ENCODE assay signal across 8 cellular contexts in the genomic region with DNA sequence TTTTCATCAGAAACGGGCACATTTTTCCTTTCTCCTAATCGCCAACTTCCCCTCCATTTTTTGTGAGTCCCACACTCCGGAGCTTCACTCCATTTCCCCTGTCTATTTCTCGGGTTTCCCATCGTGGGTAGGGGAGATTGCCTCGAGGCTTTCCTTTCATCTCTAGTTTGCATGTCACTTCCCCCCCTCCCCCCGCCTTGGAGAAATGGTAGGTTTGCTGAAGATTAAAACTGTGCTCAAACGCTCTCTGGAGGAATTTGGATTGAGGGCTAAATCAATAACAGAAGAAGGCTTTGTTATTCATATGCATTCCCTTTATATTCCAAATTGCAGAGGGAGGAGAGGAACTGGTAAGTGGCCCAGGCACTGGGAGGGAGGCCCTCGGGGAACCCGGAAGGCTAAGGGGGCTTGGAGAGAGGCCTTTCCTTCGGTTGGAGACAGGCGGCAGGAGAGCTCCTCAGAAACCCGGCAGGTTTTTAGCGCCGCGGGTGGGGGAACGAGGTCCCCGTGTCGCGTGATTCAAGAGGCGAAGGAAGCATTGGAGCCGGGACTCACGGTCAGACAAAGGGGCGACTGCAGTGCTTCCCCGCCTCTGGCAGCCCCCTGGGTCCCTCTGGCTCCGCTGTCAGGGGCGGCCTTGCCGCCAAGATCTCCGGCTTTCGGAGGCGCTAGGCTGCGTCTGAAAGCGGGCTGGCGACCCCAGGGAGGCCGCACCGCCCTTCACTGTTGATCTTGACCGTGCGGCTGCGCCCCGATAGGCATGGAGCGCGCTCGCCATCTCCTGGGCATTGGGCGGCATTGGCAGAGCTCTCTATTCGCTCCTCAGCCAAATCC. TPM values are rescaled to one million over a fixed set of nuclear protein-coding genes. Genes with fewer than 3 reads are reported as not detected.
A peak's percentile ranks its signal among the peaks of the same experiment; 100 is the strongest.
DNase-seq lines count a peak whose midpoint lies in the region; ATAC-seq and TF ChIP-seq lines count a peak whose summit lies in the region.

No MANE protein-coding gene starts in this region.

- 3% methylated on average over 37 of the region's 45 CpGs for WGBS in suprapubic skin

- TF ChIP-seq CTCF in Caco-2 (IDR thresholded peaks at IDR 0.05; ENCODE audit: insufficient read depth in 1 of 2, low read depth in 1 of 2, low read length in 1 of 2, severe bottlenecking in 1 of 2, unreplicated experiment in 1 of 2) (peak; percentile 91 to 93), suprapubic skin (IDR thresholded peaks at IDR 0.05) (peak; percentile 14 to 81)

- peak overlapping the region; percentile 42 for H3K4me3 ChIP-seq in Caco-2 (ENCODE audit: low read depth, low read length)
- peak overlapping the region; percentile 47 for H3K4me3 ChIP-seq in suprapubic skin

- no peaks in the 10 kb centered on the region for H3K36me3 ChIP-seq in Caco-2 (ENCODE audit: control insufficient read depth, insufficient read depth, low read length)
- H3K36me3 ChIP-seq in suprapubic skin = no peaks in the 10 kb centered on the region

- peak overlapping the region; percentile 66 for H3K4me3 Mint-ChIP-seq in Caco-2 (ENCODE audit: unreplicated experiment)
- H3K4me3 Mint-ChIP-seq in natural killer cell treated with Interleukin-12 subunit alpha and Interleukin-12 subunit beta and Interleukin-15 and Interleukin-18, amount 100 ng/mL, for 72 hours = peak overlapping the region; percentile 71

- H3K27ac Mint-ChIP-seq in Caco-2 (ENCODE audit: unreplicated experiment) = no peak overlapping the region
- no peak overlapping the region for H3K27ac Mint-ChIP-seq in natural killer cell treated with Interleukin-12 subunit alpha and Interleukin-12 subunit beta and Interleukin-15 and Interleukin-18, amount 100 ng/mL, for 72 hours

- H3K27me3 Mint-ChIP-seq in Caco-2 (ENCODE audit: insufficient read depth, unreplicated experiment) = peaks cover 38% of the 10 kb centered on the region
- H3K27me3 Mint-ChIP-seq in natural killer cell treated with Interleukin-12 subunit alpha and Interleukin-12 subunit beta and Interleukin-15 and Interleukin-18, amount 100 ng/mL, for 72 hours = peaks cover 50 to 61% of the 10 kb centered on the region in 2 donors

- TF ChIP-seq EP300 in suprapubic skin (IDR thresholded peaks at IDR 0.05) = no peak

- intact Hi-C loops in Caco-2 (cut with micrococcal nuclease; ENCODE audit: unreplicated experiment) = loop anchor here (1.0 to 10.0 kb wide), 6 partner anchors 492 to 1062 kb away; no protein-coding TSS in a partner anchor

- POLR2A ChIA-PET in Caco-2 (lab: Charles Lee) = no interaction called here

- no peaks in the 10 kb centered on the region for H3K9me3 Mint-ChIP-seq in Caco-2 (ENCODE audit: unreplicated experiment)
- H3K9me3 Mint-ChIP-seq in natural killer cell treated with Interleukin-12 subunit alpha and Interleukin-12 subunit beta and Interleukin-15 and Interleukin-18, amount 100 ng/mL, for 72 hours = no peaks in the 10 kb centered on the region

- H3K4me1 Mint-ChIP-seq in Caco-2 (ENCODE audit: low read depth, unreplicated experiment) = no peaks in the 10 kb centered on the region
- peaks cover 15 to 18% of the 10 kb centered on the region in 2 donors for H3K4me1 Mint-ChIP-seq in natural killer cell treated with Interleukin-12 subunit alpha and Interleukin-12 subunit beta and Interleukin-15 and Interleukin-18, amount 100 ng/mL, for 72 hours (ENCODE audit: low read depth in 2 of 2)

- DNase-seq in Caco-2 (peak; percentile 67 to 75), HK-2 (ENCODE audit: unreplicated experiment) (peak; percentile 77), NOMO-1 (lab: John Stamatoyannopoulos, UW; ENCODE audit: unreplicated experiment in 2 of 2) (peak; percentile 59 to 81), activated T-cell treated with anti-CD3 and anti-CD28 coated beads for 4 hours (peak; percentile 35), fibroblast of peridontal ligament (ENCODE audit: extremely low read depth) (peak; percentile 64), suprapubic skin (ENCODE audit: low spot score in 2 of 2) (peak in 1 of 2 donors; percentile 74)
- no peak for DNase-seq in natural killer cell treated with Interleukin-12 subunit alpha and Interleukin-12 subunit beta and Interleukin-15 and Interleukin-18, amount 100 ng/mL, for 72 hours (ENCODE audit: low spot score)

- no peak for TF ChIP-seq POLR2A in suprapubic skin (IDR thresholded peaks at IDR 0.05)

- peaks cover 13% of the 10 kb centered on the region for H3K4me1 ChIP-seq in Caco-2
- H3K4me1 ChIP-seq in suprapubic skin = peaks cover 53% of the 10 kb centered on the region

- H3K9me3 ChIP-seq in Caco-2 = no peaks in the 10 kb centered on the region
- H3K9me3 ChIP-seq in suprapubic skin = no peaks in the 10 kb centered on the region

- ATAC-seq in GM19438 (IDR thresholded peaks at IDR 0.05; ENCODE audit: low read depth, unreplicated experiment) = peak; percentile 87
- ATAC-seq in natural killer cell treated with Interleukin-12 subunit alpha and Interleukin-12 subunit beta and Interleukin-15 and Interleukin-18, amount 100 ng/mL, for 72 hours = peak; percentile 73 to 78

- no TSS peak for BruUV-seq in Caco-2 (replicated peaks; lab: Mats Ljungman, UMichigan)

- H3K27me3 ChIP-seq in Caco-2 (replicated peaks; ENCODE audit: control insufficient read depth, insufficient read depth, low read length) (peaks cover 14% of the 10 kb centered on the region), suprapubic skin (peaks cover 100% of the 10 kb centered on the region)

- H3K27ac ChIP-seq in suprapubic skin = no peak overlapping the region

- H3K36me3 Mint-ChIP-seq in Caco-2 (ENCODE audit: insufficient read depth, unreplicated experiment) = no peaks in the 10 kb centered on the region
- no peaks in the 10 kb centered on the region for H3K36me3 Mint-ChIP-seq in natural killer cell treated with Interleukin-12 subunit alpha and Interleukin-12 subunit beta and Interleukin-15 and Interleukin-18, amount 100 ng/mL, for 72 hours

- CTCF ChIA-PET in Caco-2 (lab: Charles Lee) = interaction anchor here (0.7 to 2.0 kb wide), 13 partner anchors 9 to 1348 kb away, joined by 3 to 16 read pairs (median 3); partner anchors contain the start of gene LNPK

RNA-seq across cellular contexts. Expression of gene HOXD12, which starts 2.4 kb away (rescaled TPM):
- total RNA-seq in Caco-2 (2022) (not detected in 2 replicates), suprapubic skin (not detected)
- total RNA-seq in natural killer cell treated with Interleukin-12 subunit alpha and Interleukin-12 subunit beta and Interleukin-15 and Interleukin-18, amount 100 ng/mL, for 72 hours = not detected

RNA-seq across cellular contexts. Expression of gene HOXD13, which starts 4.7 kb away (rescaled TPM):
- not detected in 2 replicates for total RNA-seq in Caco-2 (2022)
- total RNA-seq in natural killer cell treated with Interleukin-12 subunit alpha and Interleukin-12 subunit beta and Interleukin-15 and Interleukin-18, amount 100 ng/mL, for 72 hours = not detected
- total RNA-seq in suprapubic skin = under 1 TPM in 1 of 4 donors, not detected in 3; 0.19 TPM

RNA-seq across cellular contexts. Expression of gene HOXD11, which starts 9.9 kb away (rescaled TPM):
- total RNA-seq in Caco-2 (2022) (not detected in 2 replicates), suprapubic skin (not detected)
- not detected for total RNA-seq in natural killer cell treated with Interleukin-12 subunit alpha and Interleukin-12 subunit beta and Interleukin-15 and Interleukin-18, amount 100 ng/mL, for 72 hours

RNA-seq across cellular contexts. Expression of gene EVX2, which starts 13.4 kb away (rescaled TPM):
- total RNA-seq in Caco-2 (2022) (0.07 TPM in 1 of 2 replicates, not detected in the other), suprapubic skin (not detected)
- not detected for total RNA-seq in natural killer cell treated with Interleukin-12 subunit alpha and Interleukin-12 subunit beta and Interleukin-15 and Interleukin-18, amount 100 ng/mL, for 72 hours

RNA-seq across cellular contexts. Expression of gene HOXD10, which starts 19.4 kb away (rescaled TPM):
- total RNA-seq in Caco-2 (2022) (not detected in 2 replicates), suprapubic skin (under 1 TPM in 2 of 4 donors, not detected in 2; 0.56 to 0.59 TPM)
- total RNA-seq in natural killer cell treated with Interleukin-12 subunit alpha and Interleukin-12 subunit beta and Interleukin-15 and Interleukin-18, amount 100 ng/mL, for 72 hours = not detected
